In genomic region chr6:73372516-73372915, GRCh38 we compare ENCODE assay signal across 16 cellular contexts. TPM values are rescaled to one million over a fixed set of nuclear protein-coding genes. Genes with fewer than 3 reads are reported as not detected.
DNase-seq lines count a peak whose midpoint lies in the region; ATAC-seq and TF ChIP-seq lines count a peak whose summit lies in the region.
"Had no signal": no experiment of that assay in that cellular context is flagged by ENCODE, and none has a peak within 500 bp of the region (broad histone marks: within the 10 kb centered on the region; RNA-seq: fewer than 3 reads in every experiment).

No MANE protein-coding gene starts in this region.

- no peak overlapping the region for H3K27ac ChIP-seq in brain microvascular endothelial cell
- H3K27ac ChIP-seq: GM23248 had no signal

- ATAC-seq in GM18868 (IDR thresholded peaks at IDR 0.05; ENCODE audit: unreplicated experiment), result no peak
- no peak for ATAC-seq in GM21825 (IDR thresholded peaks at IDR 0.05; ENCODE audit: unreplicated experiment)

- in situ Hi-C loops in brain microvascular endothelial cell (cut with HindIII; ENCODE audit: low pct_ligation_motif_present, low sequenced_read_pairs), result no loop called here

- no peaks in the 10 kb centered on the region for H3K36me3 ChIP-seq in brain microvascular endothelial cell (replicated peaks)

- H3K4me3 ChIP-seq in brain microvascular endothelial cell (ENCODE audit: low read depth, low read length), result no peak overlapping the region
- H3K4me3 ChIP-seq: GM23248 had no signal

- DNase-seq in Ammon's horn (ENCODE audit: low spot score) (peak; percentile 12), NCI-H446 (lab: John Stamatoyannopoulos, UW) (peak; percentile 71 to 92), cerebellum (ENCODE audit: low spot score) (peak; percentile 90), medulla oblongata (ENCODE audit: extremely low spot score) (peak; percentile 14), brain microvascular endothelial cell (no peak)
- DNase-seq: ACHN; CD4-positive, alpha-beta T cell; DMS79 treated with DMSO at 0.1 percent for 48 hours; EL; GDM1; GM23248; H9 had no signal

- TF ChIP-seq CTCF in brain microvascular endothelial cell (IDR thresholded peaks at IDR 0.05; ENCODE audit: low read depth, low read length, missing control alignments), result no peak

- H3K27me3 ChIP-seq in brain microvascular endothelial cell (replicated peaks), result no peaks in the 10 kb centered on the region

RNA-seq across cellular contexts. Expression of gene OOEP, which starts 2.8 kb away (rescaled TPM):
- total RNA-seq in cerebellum, result not detected
- total RNA-seq: A172, B cell, GM23248, H9 had no signal

RNA-seq across cellular contexts. Expression of gene KHDC3L, which starts 10.1 kb away (rescaled TPM):
- 0.27 TPM for total RNA-seq in cerebellum
- total RNA-seq: A172; B cell; CD4-positive, alpha-beta T cell; GM23248 had no signal

RNA-seq across cellular contexts. Expression of gene DPPA5, which starts 18.4 kb away (rescaled TPM):
- not detected for total RNA-seq in cerebellum
- total RNA-seq: A172; B cell; CD4-positive, alpha-beta T cell; GM23248 had no signal

RNA-seq across cellular contexts. Expression of gene DDX43, which starts 22.1 kb away (rescaled TPM):
- 0.54 TPM for total RNA-seq in cerebellum
- total RNA-seq: A172 had no signal
